ENCODE assay signal across 13 cellular contexts in genomic region chr4:151322161-151322560, GRCh38. TPM values are rescaled to one million over a fixed set of nuclear protein-coding genes. Genes with fewer than 3 reads are reported as not detected.
DNase-seq lines count a peak whose midpoint lies in the region; ATAC-seq, FAIRE-seq and TF ChIP-seq lines count a peak whose summit lies in the region.
"Not testable (repeated sequence)": the region's sequence is repeated elsewhere in the genome, so short reads cannot be mapped to it uniquely, and the experiment has no call there.
"Had no signal": no experiment of that assay in that cellular context is flagged by ENCODE, and none has a peak within 500 bp of the region (broad histone marks: within the 10 kb centered on the region; RNA-seq: fewer than 3 reads in every experiment).

No MANE protein-coding gene starts in this region.

- not testable (repeated sequence) for DNase-seq in GM23338 (ENCODE audit: low spot score); RWPE1 (ENCODE audit: low spot score); mammary epithelial cell; keratinocyte (ENCODE audit: low read depth, low spot score); neural crest cell (ENCODE audit: low read depth, low spot score); stomach
- peak; percentile 42 for DNase-seq in glomerular visceral epithelial cell (ENCODE audit: extremely low spot score)

- in situ Hi-C loops in mammary epithelial cell (cut with MboI; ENCODE audit: low sequenced_read_pairs in 2 of 2) = not testable (repeated sequence)

- H2AFZ ChIP-seq in GM23338; mammary epithelial cell (ENCODE audit: low read depth, low read length); keratinocyte (ENCODE audit: control insufficient read depth, low read length): not testable (repeated sequence)

- not testable (repeated sequence) for H3K27me3 Mint-ChIP-seq in GM23338 (ENCODE audit: insufficient read depth, low read depth, poor library complexity); neural crest cell (ENCODE audit: low read depth)

- peaks cover 26% of the 10 kb centered on the region for H3K4me1 ChIP-seq in GM23338 (ENCODE audit: insufficient read depth)
- peaks cover 19% of the 10 kb centered on the region for H3K4me1 ChIP-seq in mammary epithelial cell (ENCODE audit: insufficient read depth, low read length)
- H3K4me1 ChIP-seq in keratinocyte (ENCODE audit: control insufficient read depth, extremely low read depth, insufficient read depth, low read length) = peaks cover 20% of the 10 kb centered on the region
- peaks cover 15 to 57% (median 37%) of the 10 kb centered on the region in 4 donors for H3K4me1 ChIP-seq in stomach

- not testable (repeated sequence) for H3K9me3 Mint-ChIP-seq in GM23338, neural crest cell

- H3K4me2 ChIP-seq in GM23338 (peak overlapping the region; percentile 69; the same call in 1 of the 2 replicates), mammary epithelial cell (ENCODE audit: insufficient read depth, low read depth, low read length) (peak overlapping the region; percentile 93), keratinocyte (ENCODE audit: control insufficient read depth, extremely low read depth, insufficient read depth, low read depth, low read length) (peak overlapping the region; percentile 98)

- 37% methylated on average over 4 of the region's 4 CpGs for WGBS in mammary epithelial cell (ENCODE audit: low coverage, missing lambda C conversion rate)
- WGBS in stomach, 5 donors = 59 to 91% (median 82%) methylated on average over 4 of the region's 4 CpGs

- POLR2A ChIA-PET in RWPE1 (lab: Yijun Ruan, JAX; ENCODE audit: low non-redundant PET) = not testable (repeated sequence)

- not testable (repeated sequence) for H3F3A ChIP-seq in GM23338 (replicated peaks; ENCODE audit: low read depth)

- intact Hi-C loops in mammary epithelial cell (cut with micrococcal nuclease); stomach (cut with DNase I; ENCODE audit: low total_unique reads): not testable (repeated sequence)

- not testable (repeated sequence) for TF ChIP-seq EP300 in stomach (IDR thresholded peaks at IDR 0.05)

- not testable (repeated sequence) for H3K9me2 ChIP-seq in GM23338 (ENCODE audit: insufficient read depth)

- H3K27ac Mint-ChIP-seq in GM23338 = peak overlapping the region; percentile 2; the same call in 1 of the 2 replicates
- H3K27ac Mint-ChIP-seq in neural crest cell (ENCODE audit: unreplicated experiment) = not testable (repeated sequence)

- H3K79me2 ChIP-seq in GM23338 (replicated peaks; ENCODE audit: insufficient read depth) = peaks cover 70% of the 10 kb centered on the region
- H3K79me2 ChIP-seq in mammary epithelial cell (ENCODE audit: insufficient read depth, low read length) = peaks cover 72% of the 10 kb centered on the region
- H3K79me2 ChIP-seq in keratinocyte (ENCODE audit: control insufficient read depth, insufficient read depth, low read length) = peaks cover 61% of the 10 kb centered on the region

- FAIRE-seq in keratinocyte (lab: Jason Lieb, UNC) = not testable (repeated sequence)

- dilution Hi-C loops in mammary epithelial cell (cut with HindIII; ENCODE audit: low sequenced_read_pairs) = loop anchor here (5.0 kb wide), 1 partner anchor 95 kb away; no protein-coding TSS in a partner anchor
- dilution Hi-C loops in keratinocyte (cut with MboI; ENCODE audit: extremely low pct_ligation_motif_present, low sequenced_read_pairs) = not testable (repeated sequence)

- not testable (repeated sequence) for TF ChIP-seq POLR2A in stomach (IDR thresholded peaks at IDR 0.05)

- H3K9ac ChIP-seq in mammary epithelial cell (ENCODE audit: insufficient read depth, low read length); keratinocyte (ENCODE audit: control insufficient read depth, extremely low read depth, insufficient read depth, low read length): not testable (repeated sequence)

- CTCF ChIA-PET in RWPE1 (lab: Yijun Ruan, JAX); mammary epithelial cell (lab: Charles Lee; ENCODE audit: low non-redundant PET): not testable (repeated sequence)

- not testable (repeated sequence) for H4K20me1 ChIP-seq in GM23338 (replicated peaks; ENCODE audit: insufficient read depth); mammary epithelial cell (ENCODE audit: insufficient read depth, low read length); keratinocyte (ENCODE audit: control insufficient read depth, extremely low read depth, insufficient read depth, low read length)

- 0 out of 2 replicates have a peak overlapping the region, but pooled peaks have one; percentile 29 for H3K27ac ChIP-seq in GM23338 (ENCODE audit: low read depth)
- peak overlapping the region; percentile 68 for H3K27ac ChIP-seq in RWPE1
- not testable (repeated sequence) for H3K27ac ChIP-seq in mammary epithelial cell (ENCODE audit: insufficient read depth, low read depth, low read length); keratinocyte (ENCODE audit: control insufficient read depth, insufficient read depth, low read length)
- peak overlapping the region in 4 of 5 donors; percentile 8 to 95 (median 41) for H3K27ac ChIP-seq in stomach

- not testable (repeated sequence) for H3K9me1 ChIP-seq in keratinocyte (ENCODE audit: control insufficient read depth, extremely low read depth, insufficient read depth, low read length)

- H3K27me3 ChIP-seq in GM23338 (ENCODE audit: insufficient read depth); mammary epithelial cell (ENCODE audit: insufficient read depth, low read length); keratinocyte (ENCODE audit: control insufficient read depth, extremely low read depth, insufficient read depth, low read length): not testable (repeated sequence)
- H3K27me3 ChIP-seq in stomach = peaks cover 0 to 14% (median 0%) of the 10 kb centered on the region in 3 donors

- H3K4me3 Mint-ChIP-seq in GM23338 (peak overlapping the region; percentile 88; the same call in 1 of the 3 replicates), neural crest cell (peak overlapping the region; percentile 90)

- H3K36me3 Mint-ChIP-seq in GM23338 (ENCODE audit: low read depth); neural crest cell (ENCODE audit: low read depth): not testable (repeated sequence)

- BruUV-seq in mammary epithelial cell (replicated peaks; lab: Mats Ljungman, UMichigan) = not testable (repeated sequence)

- ATAC-seq in GM23338 = not testable (repeated sequence)

- not testable (repeated sequence) for H3K36me3 ChIP-seq in GM23338 (ENCODE audit: insufficient read depth); mammary epithelial cell (ENCODE audit: insufficient read depth, low read length); keratinocyte (ENCODE audit: control insufficient read depth in 2 of 2, extremely low read depth in 1 of 2, insufficient read depth in 2 of 2, low read length in 2 of 2); stomach

- not testable (repeated sequence) for H3K9me3 ChIP-seq in mammary epithelial cell (replicated peaks; ENCODE audit: insufficient read depth, low read length); keratinocyte (ENCODE audit: control insufficient read depth, low read depth, low read length); stomach

- H3K4me3 ChIP-seq in GM23338; keratinocyte (ENCODE audit: control insufficient read depth in 2 of 3, extremely low read depth in 1 of 3, insufficient read depth in 2 of 3, low read depth in 1 of 3, low read length in 3 of 3); stomach: not testable (repeated sequence)
- peak overlapping the region in 2 of 3 experiments; percentile 67 to 94 for H3K4me3 ChIP-seq in mammary epithelial cell (replicated peaks in 1 of 3; ENCODE audit: insufficient read depth in 1 of 3, low read depth in 2 of 3, low read length in 3 of 3)

- H3K4me1 Mint-ChIP-seq in GM23338 (peaks cover 41% of the 10 kb centered on the region), neural crest cell (peaks cover 51% of the 10 kb centered on the region)

- TF ChIP-seq CTCF in GM23338 (conservative IDR thresholded peaks at IDR 0.05; ENCODE audit: low read depth in 2 of 2); RWPE1 (conservative IDR thresholded peaks at IDR 0.05; ENCODE audit: low read depth); mammary epithelial cell (conservative IDR thresholded peaks at IDR 0.05 in 1 of 2, IDR thresholded peaks at IDR 0.05 in 1 of 2; ENCODE audit: extremely low read depth in 1 of 2, insufficient read depth in 1 of 2, low read depth in 1 of 2, low read length in 2 of 2); keratinocyte (optimal IDR thresholded peaks at IDR 0.05 in 1 of 3, IDR thresholded peaks at IDR 0.05 in 1 of 3, conservative IDR thresholded peaks at IDR 0.05 in 1 of 3; ENCODE audit: extremely low read depth in 1 of 3, insufficient read depth in 2 of 3, low read length in 3 of 3); neural crest cell (conservative IDR thresholded peaks at IDR 0.05); stomach (IDR thresholded peaks at IDR 0.05): not testable (repeated sequence)

RNA-seq across cellular contexts. Expression of gene SH3D19, which starts 3.2 kb away (rescaled TPM):
- 51.6 and 57.4 TPM in 2 replicates for total RNA-seq in GM23338 (2014; rRNA removed; shearing (Covaris generic))
- 23.9 and 25.3 TPM in 2 replicates for polyA plus RNA-seq in GM23338 (2016; fragmentation: Nextera tagmentation; extraction: Ambion mirVana)
- total RNA-seq in mammary epithelial cell = 10 to 100 TPM; 42.7 to 69.3 TPM
- 15.8 TPM for polyA plus RNA-seq in mammary epithelial cell
- 113 TPM for polyA minus RNA-seq in mammary epithelial cell
- polyA plus RNA-seq in keratinocyte = 19.4 to 24.8 TPM (median 22.8 TPM) in 3 replicates
- polyA plus RNA-seq in keratinocyte (2011; ENCODE audit: low read depth) = 18.0 TPM
- polyA plus RNA-seq in keratinocyte (2011; cell fraction: cytosol; rRNA removed) = 26.7 and 38.7 TPM in 2 replicates
- polyA plus RNA-seq in keratinocyte (2011; cell fraction: nucleus; rRNA removed) = 35.9 and 36.9 TPM in 2 replicates
- 18.1 and 26.7 TPM in 2 replicates for polyA plus RNA-seq in keratinocyte (2012; ENCODE audit: low replicate concordance)
- polyA minus RNA-seq in keratinocyte = 23.4 to 47.2 TPM (median 29.8 TPM) in 3 replicates
- 16.5 TPM for polyA minus RNA-seq in keratinocyte (2011; cell fraction: cytosol; rRNA and poly(A)+ RNA removed)
- 17.5 and 46.9 TPM in 2 replicates for polyA minus RNA-seq in keratinocyte (2011; cell fraction: nucleus; rRNA and poly(A)+ RNA removed)
- total RNA-seq in neural crest cell = 25.1 and 28.6 TPM in 2 replicates
- 100 to 1,000 TPM in 2 of 5 donors, 10 to 100 TPM in 3; 54.3 to 129 (median 93.7) TPM for total RNA-seq in stomach
- polyA plus RNA-seq in stomach = 10 to 100 TPM; 11.0 to 40.6 (median 29.0) TPM
- polyA plus RNA-seq: CD14-positive monocyte had no signal

RNA-seq across cellular contexts. Expression of gene PRSS48, which starts 45.2 kb away (rescaled TPM):
- total RNA-seq in GM23338 (2014; rRNA removed; shearing (Covaris generic)) = not detected in 2 replicates
- polyA plus RNA-seq in GM23338 (2016; fragmentation: Nextera tagmentation; extraction: Ambion mirVana) (0.23 and 0.36 TPM in 2 replicates), mammary epithelial cell (not detected), keratinocyte (not detected in 3 replicates), stomach (not detected)
- total RNA-seq in mammary epithelial cell (under 1 TPM in 1 of 2 donors, not detected in 1; 0.17 TPM), neural crest cell (not detected in 2 replicates), stomach (not detected)
- polyA minus RNA-seq in mammary epithelial cell (not detected), keratinocyte (not detected in 3 replicates)
- polyA plus RNA-seq in keratinocyte (2011; ENCODE audit: low read depth) = not detected
- polyA plus RNA-seq in keratinocyte (2011; cell fraction: cytosol; rRNA removed) = not detected in 2 replicates
- not detected in 2 replicates for polyA plus RNA-seq in keratinocyte (2011; cell fraction: nucleus; rRNA removed)
- not detected in 2 replicates for polyA plus RNA-seq in keratinocyte (2012; ENCODE audit: low replicate concordance)
- polyA minus RNA-seq in keratinocyte (2011; cell fraction: cytosol; rRNA and poly(A)+ RNA removed) = not detected
- 0.53 TPM in 1 of 2 replicates, not detected in the other for polyA minus RNA-seq in keratinocyte (2011; cell fraction: nucleus; rRNA and poly(A)+ RNA removed)
- total RNA-seq: Daoy, H9, MCF 10A had no signal
- polyA plus RNA-seq: AG04450, CD14-positive monocyte, IgD-negative memory B cell had no signal
